ENCODE assay signal across 7 cellular contexts in genomic region chr1:96030312-96030711, GRCh38.
"Had no signal": no experiment of that assay in that cellular context is flagged by ENCODE, and none has a peak within 500 bp of the region (broad histone marks: within the 10 kb centered on the region; RNA-seq: fewer than 3 reads in every experiment).

No MANE protein-coding gene starts in this region.

- DNase-seq: Karpas-422, KBM-7, KG1 had no signal

- H3K4me3 Mint-ChIP-seq: IgD-negative memory B cell had no signal

- H3K27ac ChIP-seq: HL-60, KMS-11 had no signal

- H3K4me1 Mint-ChIP-seq: IgD-negative memory B cell had no signal

- H3K36me3 Mint-ChIP-seq: IgD-negative memory B cell had no signal

- FAIRE-seq: HTR-8/SVneo had no signal

- H3K9ac ChIP-seq: KMS-11 had no signal

- H3K4me2 ChIP-seq: KMS-11 had no signal

- H3K27me3 Mint-ChIP-seq: IgD-negative memory B cell had no signal

- H3K27ac Mint-ChIP-seq: IgD-negative memory B cell had no signal
